In genomic region chr10:25080880-25081581, GRCh38 we compare ENCODE assay signal across 8 cellular contexts.
DNase-seq lines count a peak whose midpoint lies in the region; ATAC-seq lines count a peak whose summit lies in the region.

No MANE protein-coding gene starts in this region.

- H3K27me3 Mint-ChIP-seq in CD8-positive, alpha-beta memory T cell = peaks cover 2 to 26% of the 10 kb centered on the region in 2 donors
- H3K27me3 Mint-ChIP-seq in memory B cell = peaks cover 4% of the 10 kb centered on the region

- no peaks in the 10 kb centered on the region for H3K36me3 ChIP-seq in CD8-positive, alpha-beta memory T cell (ENCODE audit: insufficient read depth, low read length)

- POLR2A ChIA-PET in CD8-positive, alpha-beta memory T cell (lab: Charles Lee) = interaction anchor here (0.6 kb wide), 1 partner anchor 439 kb away, joined by 7 read pairs; no protein-coding TSS in a partner anchor

- H3K4me3 ChIP-seq in CD8-positive, alpha-beta memory T cell (ENCODE audit: low read length) = no peak overlapping the region

- peaks cover 4 to 14% (median 5%) of the 10 kb centered on the region in 3 donors for H3K4me1 Mint-ChIP-seq in CD8-positive, alpha-beta memory T cell
- peaks cover 4% of the 10 kb centered on the region for H3K4me1 Mint-ChIP-seq in memory B cell

- H3K4me3 Mint-ChIP-seq in CD8-positive, alpha-beta memory T cell = no peak overlapping the region
- H3K4me3 Mint-ChIP-seq in memory B cell = no peak overlapping the region

- DNase-seq in CD8-positive, alpha-beta memory T cell = peak; percentile 32 to 68 (median 39)
- DNase-seq in NCI-H748 (lab: John Stamatoyannopoulos, UW; ENCODE audit: unreplicated experiment) (peak; percentile 76), memory B cell (ENCODE audit: low spot score in 2 of 2) (peak; percentile 38 to 59)
- DNase-seq in activated CD4-positive, alpha-beta T cell treated with anti-CD3 and anti-CD28 coated beads, Interleukin-2, amount 50 U/mL, for 48 hours = peak; percentile 66 to 79
- peak; percentile 24 for DNase-seq in effector CD8-positive, alpha-beta T cell (lab: John Stamatoyannopoulos, UW)
- peak; percentile 27 to 44 for DNase-seq in stimulated activated CD8-positive, alpha-beta memory T cell treated with anti-CD3 and anti-CD28 coated beads, Interleukin-2, amount 100 ng/mL, for 48 hours (ENCODE audit: low read depth in 2 of 2)

- peak overlapping the region in 2 of 8 donors; percentile 12 to 40 for H3K27ac Mint-ChIP-seq in CD8-positive, alpha-beta memory T cell
- H3K27ac Mint-ChIP-seq in memory B cell = no peak overlapping the region

- CTCF ChIA-PET in CD8-positive, alpha-beta memory T cell (lab: Charles Lee) = interaction anchor here (0.7 to 2.4 kb wide), 11 partner anchors 9 to 523 kb away, joined by 3 to 20 read pairs (median 4); no protein-coding TSS in a partner anchor

- H3K27me3 ChIP-seq in CD8-positive, alpha-beta memory T cell (ENCODE audit: insufficient read depth, low read length, poor library complexity, severe bottlenecking) = no peaks in the 10 kb centered on the region

- no peaks in the 10 kb centered on the region for H3K9me3 ChIP-seq in CD8-positive, alpha-beta memory T cell (ENCODE audit: low read length)

- H3K9me3 Mint-ChIP-seq in CD8-positive, alpha-beta memory T cell = no peaks in the 10 kb centered on the region
- no peaks in the 10 kb centered on the region for H3K9me3 Mint-ChIP-seq in memory B cell

- H3K27ac ChIP-seq in CD8-positive, alpha-beta memory T cell (ENCODE audit: low read depth, low read length) = no peak overlapping the region

- H3K36me3 Mint-ChIP-seq in CD8-positive, alpha-beta memory T cell = no peaks in the 10 kb centered on the region
- H3K36me3 Mint-ChIP-seq in memory B cell = no peaks in the 10 kb centered on the region

- no peaks in the 10 kb centered on the region for H3K4me1 ChIP-seq in CD8-positive, alpha-beta memory T cell (ENCODE audit: insufficient read depth, low read length)

- ATAC-seq in GM19452 (IDR thresholded peaks at IDR 0.05; ENCODE audit: unreplicated experiment) = peak; percentile 85
- peak; percentile 86 for ATAC-seq in HG03565 (IDR thresholded peaks at IDR 0.05; ENCODE audit: unreplicated experiment)
- peak; percentile 51 for ATAC-seq in memory B cell (ENCODE audit: low read depth)

Comparison
In these comparisons a context has a peak if more than half of its experiments do, and no peak if none do; other contexts are left out.
1. DNase-seq: peak in every context shown above with its lines; median percentile 76 in NCI-H748; 72 in activated CD4-positive, alpha-beta T cell treated with anti-CD3 and anti-CD28 coated beads, Interleukin-2, amount 50 U/mL, for 48 hours; 48 in memory B cell; 39 in CD8-positive, alpha-beta memory T cell; 36 in stimulated activated CD8-positive, alpha-beta memory T cell treated with anti-CD3 and anti-CD28 coated beads, Interleukin-2, amount 100 ng/mL, for 48 hours; 24 in effector CD8-positive, alpha-beta T cell.